ENCODE assay signal across 32 cellular contexts in genomic region chr7:145916776-145917175, GRCh38.
"Had no signal": no experiment of that assay in that cellular context is flagged by ENCODE, and none has a peak within 500 bp of the region (broad histone marks: within the 10 kb centered on the region; RNA-seq: fewer than 3 reads in every experiment).

No MANE protein-coding gene starts in this region.

- DNase-seq: activated CD4-positive, alpha-beta memory T cell treated with anti-CD3 and anti-CD28 coated beads for 36 hours; activated CD4-positive, alpha-beta T cell treated with anti-CD3 and anti-CD28 coated beads for 36 hours; activated CD4-positive, alpha-beta T cell treated with anti-CD3 and anti-CD28 coated beads, Interleukin-2, amount 10 ng/mL, durations not matched to agents 24 days and 14 days; activated CD4-positive, CD25-positive, alpha-beta regulatory T cell; activated CD4-positive, CD25-positive, alpha-beta regulatory T cell treated with anti-CD3 and anti-CD28 coated beads, Interleukin-2, amount 50 U/mL, for 72 hours; activated CD8-positive, alpha-beta memory T cell treated with anti-CD3 and anti-CD28 coated beads, Interleukin-2, amount 10 ng/mL, durations not matched to agents 7 days and 5 days; activated CD8-positive, alpha-beta memory T cell treated with anti-CD3 and anti-CD28 coated beads, Interleukin-2, amount 50 U/mL, for 4 hours; activated CD8-positive, alpha-beta T cell treated with anti-CD3 and anti-CD28 coated beads, Interleukin-2, amount 10 ng/mL, durations not matched to agents 7 days and 5 days; activated effector memory CD4-positive, alpha-beta T cell treated with anti-CD3 and anti-CD28 coated beads, Interleukin-2, amount 50 U/mL, for 16 hours; activated naive CD4-positive, alpha-beta T cell treated with anti-CD3 and anti-CD28 coated beads for 36 hours; activated naive CD8-positive, alpha-beta T cell treated with anti-CD3 and anti-CD28 coated beads for 36 hours; activated naive CD8-positive, alpha-beta T cell treated with anti-CD3 and anti-CD28 coated beads, Interleukin-2, amount 50 U/mL, for 24 hours; activated T-cell treated with anti-CD3 and anti-CD28 coated beads, Interleukin-2, amount 50 U/mL, for 1 hour; activated T-cell treated with anti-CD3 and anti-CD28 coated beads, Interleukin-2, amount 50 U/mL, for 48 hours; adrenal gland; amygdala; central memory CD4-positive, alpha-beta T cell; cerebellar nuclear complex; colonic mucosa; effector CD8-positive, alpha-beta T cell; foreskin fibroblast; SW 1271; T-cell; T1000 had no signal

- H3K9me3 ChIP-seq: ascending aorta, colonic mucosa had no signal

- H3K4me3 ChIP-seq: adrenal gland, ascending aorta, breast epithelium, cardiac muscle cell, colonic mucosa had no signal

- H3K4me1 ChIP-seq: adrenal gland, ascending aorta, breast epithelium, colonic mucosa had no signal

- FAIRE-seq: endometrium, endothelial cell of umbilical vein, frontal cortex had no signal

- H3K27me3 ChIP-seq: adrenal gland, ascending aorta, breast epithelium, cardiac muscle cell, colonic mucosa had no signal

- H3K36me3 ChIP-seq: adrenal gland, ascending aorta, breast epithelium, cardiac muscle cell, colonic mucosa had no signal

- H3K27ac ChIP-seq: adrenal gland, ascending aorta, breast epithelium, cardiac muscle cell, colonic mucosa, epithelial cell of prostate had no signal

- ATAC-seq: activated CD4-positive, alpha-beta T cell treated with anti-CD3 and anti-CD28 coated beads for 36 hours; activated CD8-positive, alpha-beta memory T cell treated with anti-CD3 and anti-CD28 coated beads, Interleukin-2, amount 10 ng/mL, durations not matched to agents 7 days and 5 days; activated CD8-positive, alpha-beta T cell treated with anti-CD3 and anti-CD28 coated beads, Interleukin-2, amount 10 ng/mL, durations not matched to agents 7 days and 5 days; activated naive CD8-positive, alpha-beta T cell treated with anti-CD3 and anti-CD28 coated beads, Interleukin-2, amount 50 U/mL, for 24 hours; esophagus mucosa; T-cell had no signal
